10 cellular contexts compared by ENCODE assay signal in genomic region chr17:50273654-50274040, GRCh38. TPM values are rescaled to one million over a fixed set of nuclear protein-coding genes. Genes with fewer than 3 reads are reported as not detected.
A peak's percentile ranks its signal among the peaks of the same experiment; 100 is the strongest.
DNase-seq lines count a peak whose midpoint lies in the region; ATAC-seq, FAIRE-seq and TF ChIP-seq lines count a peak whose summit lies in the region.
"Had no signal": no experiment of that assay in that cellular context is flagged by ENCODE, and none has a peak within 500 bp of the region (broad histone marks: within the 10 kb centered on the region; RNA-seq: fewer than 3 reads in every experiment).

No MANE protein-coding gene starts in this region.

- TF ChIP-seq RAD21 in K562 (CRISPR knock-in tag; conservative IDR thresholded peaks at IDR 0.05 in 1 of 2, IDR thresholded peaks at IDR 0.05 in 1 of 2): no peak

- peak overlapping the region; percentile 67 to 89 for H2BK12ac ChIP-seq in mesenchymal stem cell (ENCODE audit: low read length in 2 of 2)

- peak overlapping the region; percentile 84 for H2AK5ac ChIP-seq in mesenchymal stem cell (ENCODE audit: low read length, severe bottlenecking)

- H3K4me2 ChIP-seq in K562 (ENCODE audit: insufficient read depth, low read length): peak overlapping the region; percentile 72
- H3K4me2 ChIP-seq in mesenchymal stem cell (ENCODE audit: low read length, poor library complexity, severe bottlenecking): peak overlapping the region; percentile 89

- TF ChIP-seq EP300 in K562 (IDR thresholded peaks at IDR 0.05; ENCODE audit: low read length): no peak

- H4K20me1 ChIP-seq in K562 (replicated peaks; ENCODE audit: control insufficient read depth, insufficient read depth, low read length): no peaks in the 10 kb centered on the region

- no peaks in the 10 kb centered on the region for H3K36me3 Mint-ChIP-seq in activated naive CD8-positive, alpha-beta T cell treated with anti-CD3 and anti-CD28 coated beads, Interleukin-2, amount 10 ng/mL, durations not matched to agents 7 days and 5 days
- H3K36me3 Mint-ChIP-seq in activated naive CD8-positive, alpha-beta T cell treated with anti-CD3 and anti-CD28 coated beads for 36 hours: no peaks in the 10 kb centered on the region

- H2BK5ac ChIP-seq in mesenchymal stem cell (ENCODE audit: low read depth, low read length, poor library complexity, severe bottlenecking): no peak overlapping the region

- peaks cover 12 to 24% of the 10 kb centered on the region in 2 experiments for H3K4me1 ChIP-seq in K562 (replicated peaks in 1 of 2; ENCODE audit: control insufficient read depth in 2 of 2, insufficient read depth in 2 of 2, low read length in 2 of 2)
- peaks cover 60% of the 10 kb centered on the region for H3K4me1 ChIP-seq in mesenchymal stem cell (ENCODE audit: control insufficient read depth, insufficient read depth, low read depth, low read length)
- peaks cover 2% of the 10 kb centered on the region for H3K4me1 ChIP-seq in urinary bladder (ENCODE audit: insufficient read depth)

- H3K9ac ChIP-seq in K562 (ENCODE audit: insufficient read depth in 1 of 2, low read depth in 2 of 2, low read length in 2 of 2): peak overlapping the region in 1 of 2 experiments; percentile 22; a peak in 1 of 4 replicates
- peak overlapping the region; percentile 89 for H3K9ac ChIP-seq in mesenchymal stem cell (ENCODE audit: low read length)

- H2BK15ac ChIP-seq in mesenchymal stem cell (ENCODE audit: low read depth, poor library complexity, severe bottlenecking): peak overlapping the region; percentile 38

- TF ChIP-seq POLR2A in K562 (conservative IDR thresholded peaks at IDR 0.05): no peak

- peak overlapping the region; percentile 22 for H3K4me3 Mint-ChIP-seq in activated naive CD8-positive, alpha-beta T cell treated with anti-CD3 and anti-CD28 coated beads, Interleukin-2, amount 10 ng/mL, durations not matched to agents 7 days and 5 days
- no peak overlapping the region for H3K4me3 Mint-ChIP-seq in activated naive CD8-positive, alpha-beta T cell treated with anti-CD3 and anti-CD28 coated beads for 36 hours

- H3K36me3 ChIP-seq in K562 (ENCODE audit: control insufficient read depth, insufficient read depth, low read length) (no peaks in the 10 kb centered on the region), mesenchymal stem cell (ENCODE audit: control insufficient read depth in 1 of 2, insufficient read depth in 2 of 2, low read depth in 1 of 2, low read length in 2 of 2) (no peaks in the 10 kb centered on the region), urinary bladder (ENCODE audit: insufficient read depth) (no peaks in the 10 kb centered on the region)

- POLR2A ChIA-PET in activated naive CD8-positive, alpha-beta T cell treated with anti-CD3 and anti-CD28 coated beads, Interleukin-2, amount 10 ng/mL, durations not matched to agents 7 days and 5 days (lab: Charles Lee): interaction anchor here (1.0 kb wide), 2 partner anchors 72 to 74 kb away, joined by 3 to 4 read pairs; partner anchors contain the start of gene COL1A1
- POLR2A ChIA-PET in K562 (lab: Yijun Ruan, JAX): interaction anchor here (0.7 to 1.3 kb wide), 3 partner anchors 10 to 195 kb away, joined by 3 read pairs; partner anchors contain the start of gene CHAD

- no peak overlapping the region for H3K23ac ChIP-seq in mesenchymal stem cell (ENCODE audit: low read length in 2 of 2)

- no peaks in the 10 kb centered on the region for H3K79me2 ChIP-seq in K562 (ENCODE audit: control insufficient read depth, insufficient read depth, low read length)

- H3K4ac ChIP-seq in mesenchymal stem cell (ENCODE audit: low read depth in 1 of 2, low read length in 2 of 2): peak overlapping the region in 1 of 2 experiments; percentile 47

- intact Hi-C loops in K562 (cut with micrococcal nuclease): no loop called here

- H3K9me3 ChIP-seq in K562 (replicated peaks; ENCODE audit: control insufficient read depth, insufficient read depth, low read depth, low read length) (no peaks in the 10 kb centered on the region), mesenchymal stem cell (ENCODE audit: control insufficient read depth, low read length) (no peaks in the 10 kb centered on the region)

- H3K4me1 Mint-ChIP-seq in activated naive CD8-positive, alpha-beta T cell treated with anti-CD3 and anti-CD28 coated beads, Interleukin-2, amount 10 ng/mL, durations not matched to agents 7 days and 5 days: peaks cover 13% of the 10 kb centered on the region
- peaks cover 4% of the 10 kb centered on the region for H3K4me1 Mint-ChIP-seq in activated naive CD8-positive, alpha-beta T cell treated with anti-CD3 and anti-CD28 coated beads for 36 hours

- no peak for TF ChIP-seq CTCF in K562 (IDR thresholded peaks at IDR 0.05 in 2 of 3, conservative IDR thresholded peaks at IDR 0.05 in 1 of 3; ENCODE audit: insufficient read depth in 2 of 3, low read depth in 1 of 3, low read length in 3 of 3)
- TF ChIP-seq CTCF in omental fat pad (IDR thresholded peaks at IDR 0.05): no peak

- DNase-seq in activated naive CD8-positive, alpha-beta T cell treated with anti-CD3 and anti-CD28 coated beads, Interleukin-2, amount 10 ng/mL, durations not matched to agents 7 days and 5 days: peak; percentile 21
- DNase-seq in activated naive CD8-positive, alpha-beta T cell treated with anti-CD3 and anti-CD28 coated beads for 36 hours: no peak
- DNase-seq in K562 (ENCODE audit: extremely low read depth in 1 of 4, low spot score in 3 of 4) (no peak), mesenchymal stem cell (no peak), omental fat pad (ENCODE audit: low spot score) (no peak)

- peak overlapping the region; percentile 45 for H4K8ac ChIP-seq in mesenchymal stem cell (ENCODE audit: low read length)

- no peak for ATAC-seq in activated naive CD8-positive, alpha-beta T cell treated with anti-CD3 and anti-CD28 coated beads, Interleukin-2, amount 10 ng/mL, durations not matched to agents 7 days and 5 days (ENCODE audit: low read depth)
- ATAC-seq in K562 (no peak), GM19452 (IDR thresholded peaks at IDR 0.05; ENCODE audit: unreplicated experiment) (no peak), HG02759 (IDR thresholded peaks at IDR 0.05; ENCODE audit: unreplicated experiment) (no peak), omental fat pad (ENCODE audit: low FRiP score) (no peak)
- ATAC-seq: activated naive CD8-positive, alpha-beta T cell treated with anti-CD3 and anti-CD28 coated beads, Interleukin-2, amount 50 U/mL, for 24 hours had no signal

- no peak for FAIRE-seq in K562 (lab: Jason Lieb, UNC)

- no peak overlapping the region for H3K14ac ChIP-seq in mesenchymal stem cell (ENCODE audit: low read length in 2 of 2)

- 71% methylated on average over 7 of the region's 8 CpGs for WGBS in K562 (ENCODE audit: insufficient coverage, low coverage, missing lambda C conversion rate)
- WGBS in mesenchymal stem cell: 84% methylated on average over 2 of the region's 8 CpGs
- WGBS in urinary bladder: 74% methylated on average over 8 of the region's 8 CpGs

- H3K27me3 ChIP-seq in K562 (ENCODE audit: control insufficient read depth in 2 of 2, insufficient read depth in 2 of 2, low read length in 2 of 2): peaks cover 0 to 19% of the 10 kb centered on the region in 2 experiments; a peak in 2 of 5 replicates
- no peaks in the 10 kb centered on the region for H3K27me3 ChIP-seq in mesenchymal stem cell (ENCODE audit: control insufficient read depth in 1 of 2, insufficient read depth in 1 of 2, low read length in 2 of 2)

- CTCF ChIA-PET in K562 (lab: Yijun Ruan, JAX; ENCODE audit: low intra/inter-chr PET ratio): interaction anchor here (2.3 to 6.8 kb wide), 2 partner anchors 24 to 73 kb away, joined by 14 to 147 read pairs; partner anchors contain the start of gene COL1A1

- H2AFZ ChIP-seq in K562 (ENCODE audit: low read depth, low read length) (peak overlapping the region; percentile 92), mesenchymal stem cell (ENCODE audit: low read depth, low read length) (no peak overlapping the region)

- in situ Hi-C loops in K562 (cut with MboI): loop anchor here (5.0 kb wide), 1 partner anchor 66 kb away; no protein-coding TSS in a partner anchor

- no peak overlapping the region for H3K27ac Mint-ChIP-seq in activated naive CD8-positive, alpha-beta T cell treated with anti-CD3 and anti-CD28 coated beads, Interleukin-2, amount 10 ng/mL, durations not matched to agents 7 days and 5 days
- no peak overlapping the region for H3K27ac Mint-ChIP-seq in activated naive CD8-positive, alpha-beta T cell treated with anti-CD3 and anti-CD28 coated beads for 36 hours
- H3K27ac Mint-ChIP-seq: activated naive CD8-positive, alpha-beta T cell treated with anti-CD3 and anti-CD28 coated beads, Interleukin-2, amount 50 U/mL, for 24 hours had no signal

- no peaks in the 10 kb centered on the region for H3K9me3 Mint-ChIP-seq in activated naive CD8-positive, alpha-beta T cell treated with anti-CD3 and anti-CD28 coated beads, Interleukin-2, amount 10 ng/mL, durations not matched to agents 7 days and 5 days
- no peaks in the 10 kb centered on the region for H3K9me3 Mint-ChIP-seq in activated naive CD8-positive, alpha-beta T cell treated with anti-CD3 and anti-CD28 coated beads for 36 hours
- H3K9me3 Mint-ChIP-seq: activated naive CD8-positive, alpha-beta T cell treated with anti-CD3 and anti-CD28 coated beads, Interleukin-2, amount 50 U/mL, for 24 hours had no signal

- no TSS peak for BruUV-seq in K562 (replicated peaks; lab: Mats Ljungman, UMichigan)

- peak overlapping the region; percentile 58 for H2BK120ac ChIP-seq in mesenchymal stem cell (ENCODE audit: low read depth, low read length)

- peak overlapping the region; percentile 40 to 84 for H3K18ac ChIP-seq in mesenchymal stem cell (ENCODE audit: low read depth in 1 of 2, low read length in 2 of 2)

- peaks cover 9% of the 10 kb centered on the region for H3K79me1 ChIP-seq in mesenchymal stem cell (replicated peaks; ENCODE audit: low read length, poor library complexity, severe bottlenecking)

- H4K91ac ChIP-seq in mesenchymal stem cell (ENCODE audit: low read length): peak overlapping the region; percentile 52

- H3K9me1 ChIP-seq in K562 (ENCODE audit: control insufficient read depth, insufficient read depth, low read length): no peaks in the 10 kb centered on the region

- H3K27ac ChIP-seq in K562 (ENCODE audit: extremely low read depth, low read depth, low read length) (no peak overlapping the region), mesenchymal stem cell (ENCODE audit: low read length, poor library complexity, severe bottlenecking) (no peak overlapping the region), urinary bladder (ENCODE audit: low read depth) (no peak overlapping the region)

- H3K27me3 Mint-ChIP-seq in activated naive CD8-positive, alpha-beta T cell treated with anti-CD3 and anti-CD28 coated beads, Interleukin-2, amount 10 ng/mL, durations not matched to agents 7 days and 5 days: peaks cover 37% of the 10 kb centered on the region
- peaks cover 51% of the 10 kb centered on the region for H3K27me3 Mint-ChIP-seq in activated naive CD8-positive, alpha-beta T cell treated with anti-CD3 and anti-CD28 coated beads for 36 hours

- H3K4me3 ChIP-seq in K562 (no peak overlapping the region), mesenchymal stem cell (ENCODE audit: insufficient read depth in 1 of 2, low read depth in 1 of 2, low read length in 2 of 2) (peak overlapping the region in 1 of 2 experiments; percentile 79), urinary bladder (ENCODE audit: low read depth, low read length) (peak overlapping the region; percentile 41)

RNA-seq across cellular contexts. Expression of gene TMEM92, which starts 0.6 kb away (rescaled TPM):
- total RNA-seq in activated naive CD8-positive, alpha-beta T cell treated with anti-CD3 and anti-CD28 coated beads, Interleukin-2, amount 10 ng/mL, durations not matched to agents 7 days and 5 days: not detected
- total RNA-seq in activated naive CD8-positive, alpha-beta T cell treated with anti-CD3 and anti-CD28 coated beads for 36 hours: not detected
- total RNA-seq in K562 (2011; cell fraction: chromatin; rRNA removed; ENCODE audit: low replicate concordance): 0.62 and 2.3 TPM in 2 replicates
- 0.79 and 2.2 TPM in 2 replicates for total RNA-seq in K562 (2011; cell fraction: nucleolus; rRNA removed)
- 0.44 and 1.2 TPM in 2 replicates for total RNA-seq in K562 (2011; cell fraction: nucleoplasm; rRNA removed)
- total RNA-seq in K562 (2014; rRNA removed) (0.32 TPM in 1 of 2 replicates, not detected in the other), K562 (2014; rRNA removed; fragmentation: Illumina TruSeq; extraction: Trizol) (0.10 and 0.18 TPM in 2 replicates), K562 (2015; rRNA removed; fragmentation: Illumina TruSeq; extraction: Trizol) (0.14 and 0.23 TPM in 2 replicates), K562 (2021) (0.40 and 0.47 TPM in 2 replicates), urinary bladder (1.0 TPM), omental fat pad (under 1 TPM in 1 of 4 donors, not detected in 3; 0.93 TPM)
- polyA plus RNA-seq in K562 (2011; rRNA removed) (0.22 and 1.1 TPM in 2 replicates), K562 (2014; fragmentation: Illumina TruSeq; extraction: Trizol) (2.1 and 2.6 TPM in 2 replicates), K562 (2014; fragmentation: Nextera tagmentation; extraction: Ambion mirVana) (under 1 TPM; 0.59 to 0.81 TPM), K562 (2014; rRNA removed) (0.09 and 0.49 TPM in 2 replicates), urinary bladder (2.5 TPM)
- polyA plus RNA-seq in K562 (2011; cell fraction: cytosol; rRNA removed): 1.3 and 3.2 TPM in 2 replicates
- polyA plus RNA-seq in K562 (2011; cell fraction: nucleus; rRNA removed): 1.1 and 1.2 TPM in 2 replicates
- polyA plus RNA-seq in K562 (2012): 0.73 and 2.3 TPM in 2 replicates
- 0.32 and 0.60 TPM in 2 replicates for polyA minus RNA-seq in K562 (2011; rRNA and poly(A)+ RNA removed)
- polyA minus RNA-seq in K562 (2011; cell fraction: cytosol; rRNA and poly(A)+ RNA removed): 0.64 and 2.3 TPM in 2 replicates
- 1.1 and 3.0 TPM in 2 replicates for polyA minus RNA-seq in K562 (2011; cell fraction: nucleus; rRNA and poly(A)+ RNA removed)
- 0.86 TPM for polyA plus RNA-seq in mesenchymal stem cell (2013, experiment 1 of 2)
- 0.62 TPM for polyA plus RNA-seq in mesenchymal stem cell (2013, experiment 2 of 2)
- total RNA-seq: left ventricle myocardium superior had no signal
